5 cellular contexts compared by ENCODE assay signal in genomic region chr5:142610176-142611001, GRCh38.
"Had no signal": no experiment of that assay in that cellular context is flagged by ENCODE, and none has a peak within 500 bp of the region (broad histone marks: within the 10 kb centered on the region; RNA-seq: fewer than 3 reads in every experiment).

No MANE protein-coding gene starts in this region.

- FAIRE-seq: colon, small intestine had no signal

- H3K27ac ChIP-seq: epithelial cell of prostate, prostate gland, testis had no signal

- H3K36me3 ChIP-seq: prostate gland had no signal

- H3K27me3 ChIP-seq: testis had no signal

- H3K9me3 ChIP-seq: prostate gland, testis had no signal

- H3K4me3 ChIP-seq: prostate gland, testis had no signal

- H3K4me1 ChIP-seq: prostate gland, testis had no signal
